ENCODE assay signal across 8 cellular contexts in genomic region chr9:33024966-33025571, GRCh38. TPM values are rescaled to one million over a fixed set of nuclear protein-coding genes. Genes with fewer than 3 reads are reported as not detected.
DNase-seq lines count a peak whose midpoint lies in the region; ATAC-seq, FAIRE-seq and TF ChIP-seq lines count a peak whose summit lies in the region.

Gene DNAJA1 (plus strand): TSS chr9:33025273. CDS start chr9:33026485, 1,212 bp downstream.

- peak in 1 of 4 donors; percentile 88 for TF ChIP-seq EP300 in upper lobe of left lung (IDR thresholded peaks at IDR 0.05)

- TF ChIP-seq CTCF in heart left ventricle (IDR thresholded peaks at IDR 0.05) (peak in 1 of 12 donors; percentile 10), upper lobe of left lung (IDR thresholded peaks at IDR 0.05) (peak in 2 of 6 experiments; percentile 9 to 10)

- peak; percentile 100 for TF ChIP-seq POLR2A in GM12892 (IDR thresholded peaks at IDR 0.05; ENCODE audit: low read depth, low read length)
- TF ChIP-seq POLR2A in heart left ventricle (IDR thresholded peaks at IDR 0.05) = peak; percentile 79 to 99
- peak; percentile 92 to 100 (median 100) for TF ChIP-seq POLR2A in upper lobe of left lung (IDR thresholded peaks at IDR 0.05)

- H3K4me1 ChIP-seq in heart left ventricle (peaks cover 7 to 65% (median 45%) of the 10 kb centered on the region in 12 donors), upper lobe of left lung (peaks cover 46 to 56% (median 54%) of the 10 kb centered on the region in 4 donors)

- peak within 1 kb of the TSS; percentile 76 to 99 (median 94) for H3K4me3 ChIP-seq in heart left ventricle
- H3K4me3 ChIP-seq in upper lobe of left lung = peak within 1 kb of the TSS; percentile 74 to 97 (median 77)

- ATAC-seq in HG02763 (IDR thresholded peaks at IDR 0.05; ENCODE audit: unreplicated experiment) = peak; percentile 91
- ATAC-seq in heart left ventricle = peak; percentile 96 to 97 (median 97)
- peak; percentile 98 to 99 for ATAC-seq in upper lobe of left lung (ENCODE audit: low FRiP score in 2 of 2)

- DNase-seq in GM12892 (ENCODE audit: insufficient read length) (peak; percentile 81), NCI-H1436 (lab: John Stamatoyannopoulos, UW) (peak; percentile 92), T-helper 1 cell (peak; percentile 90 to 97 (median 92)), heart left ventricle (peak; percentile 96 to 98 (median 96)), posterior vena cava (ENCODE audit: low spot score) (peak; percentile 99), upper lobe of left lung (peak; percentile 94 to 99)

- H3K27ac ChIP-seq in adipose tissue (ENCODE audit: low read depth, low read length) (peak within 1 kb of the TSS; percentile 89), heart left ventricle (peak within 1 kb of the TSS; percentile 96 to 100 (median 99)), upper lobe of left lung (peak within 1 kb of the TSS; percentile 97 to 100 (median 99))

- peak; percentile 98 for FAIRE-seq in GM12892 (lab: Jason Lieb, UNC)

- H3K27me3 ChIP-seq in heart left ventricle (no peaks in the 10 kb centered on the region), upper lobe of left lung (no peaks in the 10 kb centered on the region)

- intact Hi-C loops in heart left ventricle (cut with DNase I) (loop anchor here in 2 of 10 donors (1.0 to 2.0 kb wide), 2 partner anchors 24 kb away; partner anchors contain the start of gene APTX (in 2 of the 2)), posterior vena cava (cut with DNase I) (no loop called here)

- H3K9me3 ChIP-seq in heart left ventricle (no peaks in the 10 kb centered on the region), upper lobe of left lung (no peaks in the 10 kb centered on the region)

- H3K36me3 ChIP-seq in heart left ventricle = peaks cover 0 to 49% (median 40%) of the 10 kb centered on the region in 9 donors
- H3K36me3 ChIP-seq in upper lobe of left lung = peaks cover 0 to 40% (median 3%) of the 10 kb centered on the region in 4 donors

- 0% methylated on average over 59 to 61 of the region's 61 CpGs for WGBS in adipose tissue, 3 donors
- 0% methylated on average over 15 to 61 of the region's 61 CpGs for WGBS in heart left ventricle, 4 donors
- 0% methylated on average over 3 to 46 of the region's 61 CpGs for WGBS in upper lobe of left lung, 2 donors

RNA-seq across cellular contexts. Expression of gene DNAJA1, which starts in this region (rescaled TPM):
- polyA plus RNA-seq in GM12892 (2012; ENCODE audit: missing spikeins) = 152 TPM
- polyA plus RNA-seq in adipose tissue (100 to 1,000 TPM in 2 of 3 donors, 10 to 100 TPM in 1; 35.6 to 127 (median 115) TPM), heart left ventricle (100 to 1,000 TPM in 1 of 2 donors, 10 to 100 TPM in 1; 32.6 to 133 TPM)
- total RNA-seq in heart left ventricle (100 to 1,000 TPM in 1 of 9 donors, 10 to 100 TPM in 8; 48.6 to 104 (median 63.1) TPM), posterior vena cava (10 to 100 TPM; 71.8 to 83.1 TPM), upper lobe of left lung (100 to 1,000 TPM in 3 of 6 donors, 10 to 100 TPM in 3; 35.6 to 141 (median 94.0) TPM)

Comparison
In these comparisons a context has a peak if more than half of its experiments do, and no peak if none do; other contexts are left out.
1. Peak in every context shown above with its lines: DNase-seq, ATAC-seq, H3K4me3 ChIP-seq and H3K27ac ChIP-seq.